Comparison of ENCODE assay signal across 22 cellular contexts in genomic region chr14:54562334-54562733, GRCh38. TPM values are rescaled to one million over a fixed set of nuclear protein-coding genes. Genes with fewer than 3 reads are reported as not detected.
DNase-seq lines count a peak whose midpoint lies in the region; ATAC-seq, FAIRE-seq and TF ChIP-seq lines count a peak whose summit lies in the region.
"Had no signal": no experiment of that assay in that cellular context is flagged by ENCODE, and none has a peak within 500 bp of the region (broad histone marks: within the 10 kb centered on the region; RNA-seq: fewer than 3 reads in every experiment).

No MANE protein-coding gene starts in this region.

- H3K79me2 ChIP-seq in K562 (ENCODE audit: control insufficient read depth, insufficient read depth, low read length): peaks cover 3% of the 10 kb centered on the region; the same call in 1 of the 3 replicates
- peaks cover 4% of the 10 kb centered on the region for H3K79me2 ChIP-seq in osteoblast (ENCODE audit: insufficient read depth, low read length)
- H3K79me2 ChIP-seq in neural progenitor cell (ENCODE audit: low read depth): no peaks in the 10 kb centered on the region

- no peaks in the 10 kb centered on the region for H3K9me1 ChIP-seq in K562 (ENCODE audit: control insufficient read depth, insufficient read depth, low read length)

- H3K27me3 ChIP-seq in K562 (ENCODE audit: control insufficient read depth in 2 of 2, insufficient read depth in 2 of 2, low read length in 2 of 2): no peaks in the 10 kb centered on the region
- no peaks in the 10 kb centered on the region for H3K27me3 ChIP-seq in osteoblast (ENCODE audit: insufficient read depth, low read length)
- H3K27me3 ChIP-seq in neural progenitor cell: peaks cover 39% of the 10 kb centered on the region
- H3K27me3 ChIP-seq: right atrium auricular region, suprapubic skin had no signal

- H3K9me3 Mint-ChIP-seq in nephron progenitor cell (no peaks in the 10 kb centered on the region), natural killer cell (no peaks in the 10 kb centered on the region), neural progenitor cell (no peaks in the 10 kb centered on the region)
- H3K9me3 Mint-ChIP-seq: activated naive CD4-positive, alpha-beta T cell treated with anti-CD3 and anti-CD28 coated beads, Interleukin-2, amount 10 ng/mL, durations not matched to agents 7 days and 5 days; endodermal cell had no signal

- WGBS in K562 (ENCODE audit: insufficient coverage, low coverage, missing lambda C conversion rate): 15% methylated on average over 5 of the region's 5 CpGs

- H3K27me3 Mint-ChIP-seq in nephron progenitor cell (ENCODE audit: low read depth, poor library complexity): peaks cover 40% of the 10 kb centered on the region
- H3K27me3 Mint-ChIP-seq in natural killer cell (ENCODE audit: low read depth in 2 of 2): peaks cover 14 to 30% of the 10 kb centered on the region in 2 donors
- H3K27me3 Mint-ChIP-seq in neural progenitor cell (ENCODE audit: insufficient read depth, low read depth): peaks cover 9% of the 10 kb centered on the region

- no peaks in the 10 kb centered on the region for H3K36me3 Mint-ChIP-seq in nephron progenitor cell (ENCODE audit: low read depth)
- no peaks in the 10 kb centered on the region for H3K36me3 Mint-ChIP-seq in natural killer cell
- no peaks in the 10 kb centered on the region for H3K36me3 Mint-ChIP-seq in neural progenitor cell
- H3K36me3 Mint-ChIP-seq: activated naive CD4-positive, alpha-beta T cell treated with anti-CD3 and anti-CD28 coated beads, Interleukin-2, amount 10 ng/mL, durations not matched to agents 7 days and 5 days had no signal

- no peak overlapping the region for H3K4me3 ChIP-seq in K562
- no peak overlapping the region for H3K4me3 ChIP-seq in osteoblast (ENCODE audit: insufficient read depth, low read length)
- H3K4me3 ChIP-seq in neural progenitor cell: no peak overlapping the region
- H3K4me3 ChIP-seq: lower lobe of right lung, right atrium auricular region, suprapubic skin had no signal

- H4K20me1 ChIP-seq in K562 (replicated peaks; ENCODE audit: control insufficient read depth, insufficient read depth, low read length) (no peaks in the 10 kb centered on the region), osteoblast (ENCODE audit: insufficient read depth, low read length) (no peaks in the 10 kb centered on the region), neural progenitor cell (ENCODE audit: low read depth) (peaks cover 7% of the 10 kb centered on the region)

- no peak for TF ChIP-seq RAD21 in K562 (CRISPR knock-in tag; conservative IDR thresholded peaks at IDR 0.05 in 1 of 2, IDR thresholded peaks at IDR 0.05 in 1 of 2)

- no peak for ATAC-seq in K562
- ATAC-seq in natural killer cell: no peak
- ATAC-seq: lower lobe of right lung had no signal

- H3K4me2 ChIP-seq in K562 (ENCODE audit: insufficient read depth, low read length): no peak overlapping the region
- peak overlapping the region; percentile 59 for H3K4me2 ChIP-seq in osteoblast (ENCODE audit: insufficient read depth, low read length)
- no peak overlapping the region for H3K4me2 ChIP-seq in neural progenitor cell

- H3K9ac ChIP-seq in K562 (ENCODE audit: insufficient read depth in 1 of 2, low read depth in 2 of 2, low read length in 2 of 2) (no peak overlapping the region), neural progenitor cell (no peak overlapping the region)

- H3K9me3 ChIP-seq in K562 (replicated peaks; ENCODE audit: control insufficient read depth, insufficient read depth, low read depth, low read length) (no peaks in the 10 kb centered on the region), osteoblast (ENCODE audit: low read depth, low read length) (no peaks in the 10 kb centered on the region), neural progenitor cell (ENCODE audit: low read depth) (no peaks in the 10 kb centered on the region)
- H3K9me3 ChIP-seq: lower lobe of right lung, right atrium auricular region, suprapubic skin had no signal

- no TSS peak for BruUV-seq in K562 (replicated peaks; lab: Mats Ljungman, UMichigan)

- H3F3A ChIP-seq in neural progenitor cell (ENCODE audit: low read depth): peaks cover 17% of the 10 kb centered on the region

- H3K27ac Mint-ChIP-seq in nephron progenitor cell: no peak overlapping the region
- H3K27ac Mint-ChIP-seq in natural killer cell: no peak overlapping the region
- H3K27ac Mint-ChIP-seq in neural progenitor cell: no peak overlapping the region
- H3K27ac Mint-ChIP-seq: activated naive CD4-positive, alpha-beta T cell treated with anti-CD3 and anti-CD28 coated beads, Interleukin-2, amount 10 ng/mL, durations not matched to agents 7 days and 5 days; endodermal cell had no signal

- H3K27ac ChIP-seq in K562 (ENCODE audit: extremely low read depth, low read depth, low read length): no peak overlapping the region
- H3K27ac ChIP-seq in osteoblast (ENCODE audit: low read depth, low read length): peak overlapping the region; percentile 42
- no peak overlapping the region for H3K27ac ChIP-seq in neural progenitor cell
- H3K27ac ChIP-seq: lower lobe of right lung, right atrium auricular region, suprapubic skin had no signal

- H2AFZ ChIP-seq in K562 (ENCODE audit: low read depth, low read length) (0 out of 2 replicates have a peak overlapping the region, but pooled peaks have one; percentile 44), osteoblast (ENCODE audit: low read length) (no peak overlapping the region), neural progenitor cell (replicated peaks) (no peak overlapping the region)

- intact Hi-C loops in K562 (cut with micrococcal nuclease) (no loop called here), natural killer cell (cut with micrococcal nuclease) (loop anchor here (10.0 kb wide), 1 partner anchor 342 kb away; the partner anchor contains the start of gene GCH1)

- CTCF ChIA-PET in K562 (lab: Yijun Ruan, JAX; ENCODE audit: low intra/inter-chr PET ratio): no interaction called here

- FAIRE-seq in K562 (lab: Jason Lieb, UNC): no peak
- FAIRE-seq: colon had no signal

- H3K4me1 Mint-ChIP-seq in nephron progenitor cell (peaks cover 11% of the 10 kb centered on the region), natural killer cell (peaks cover 12 to 23% of the 10 kb centered on the region in 2 donors), neural progenitor cell (peaks cover 4% of the 10 kb centered on the region)

- in situ Hi-C loops in K562 (cut with MboI): no loop called here

- POLR2A ChIA-PET in K562 (lab: Yijun Ruan, JAX): interaction anchor here (0.7 kb wide), 1 partner anchor 129 kb away, joined by 3 read pairs; no protein-coding TSS in a partner anchor

- no peak overlapping the region for H3K4me3 Mint-ChIP-seq in nephron progenitor cell
- no peak overlapping the region for H3K4me3 Mint-ChIP-seq in natural killer cell
- no peak overlapping the region for H3K4me3 Mint-ChIP-seq in neural progenitor cell
- H3K4me3 Mint-ChIP-seq: activated naive CD4-positive, alpha-beta T cell treated with anti-CD3 and anti-CD28 coated beads, Interleukin-2, amount 10 ng/mL, durations not matched to agents 7 days and 5 days; endodermal cell had no signal

- no peak for TF ChIP-seq POLR2A in K562 (conservative IDR thresholded peaks at IDR 0.05)

- H3K4me1 ChIP-seq in K562 (replicated peaks in 1 of 2; ENCODE audit: control insufficient read depth in 2 of 2, insufficient read depth in 2 of 2, low read length in 2 of 2): peaks cover 3 to 25% of the 10 kb centered on the region in 2 experiments; a peak in 4 of 5 replicates
- H3K4me1 ChIP-seq in osteoblast (ENCODE audit: insufficient read depth, low read length): peaks cover 24% of the 10 kb centered on the region
- H3K4me1 ChIP-seq in neural progenitor cell: peaks cover 10% of the 10 kb centered on the region

- no peaks in the 10 kb centered on the region for H3K36me3 ChIP-seq in K562 (ENCODE audit: control insufficient read depth, insufficient read depth, low read length)
- no peaks in the 10 kb centered on the region for H3K36me3 ChIP-seq in osteoblast (ENCODE audit: insufficient read depth, low read length)
- H3K36me3 ChIP-seq in neural progenitor cell: no peaks in the 10 kb centered on the region
- H3K36me3 ChIP-seq: lower lobe of right lung, right atrium auricular region, suprapubic skin had no signal

- TF ChIP-seq CTCF in K562 (IDR thresholded peaks at IDR 0.05 in 2 of 3, conservative IDR thresholded peaks at IDR 0.05 in 1 of 3; ENCODE audit: insufficient read depth in 2 of 3, low read depth in 1 of 3, low read length in 3 of 3) (no peak), osteoblast (IDR thresholded peaks at IDR 0.05; ENCODE audit: extremely low read depth, low read depth, low read length) (no peak), nephron progenitor cell (IDR thresholded peaks at IDR 0.05) (no peak), natural killer cell (IDR thresholded peaks at IDR 0.05) (no peak), neural progenitor cell (IDR thresholded peaks at IDR 0.05) (no peak)

- DNase-seq in NCI-H748 (lab: John Stamatoyannopoulos, UW; ENCODE audit: unreplicated experiment): peak; percentile 28
- DNase-seq in NCI-H748 treated with DMSO at 0.1 percent for 48 hours (lab: John Stamatoyannopoulos, UW): no peak
- peak; percentile 47 for DNase-seq in NCI-H187 treated with DMSO at 0.1 percent for 48 hours (lab: John Stamatoyannopoulos, UW)
- DNase-seq in K562 (ENCODE audit: extremely low read depth in 1 of 4, low spot score in 3 of 4): peak in 1 of 4 experiments; percentile 8
- peak; percentile 69 for DNase-seq in osteoblast (ENCODE audit: insufficient read length, low spot score, missing footprints)
- DNase-seq in nephron progenitor cell: no peak
- no peak for DNase-seq in natural killer cell
- DNase-seq in neural progenitor cell (ENCODE audit: low spot score): no peak
- DNase-seq: activated naive CD4-positive, alpha-beta T cell treated with anti-CD3 and anti-CD28 coated beads, Interleukin-2, amount 10 ng/mL, durations not matched to agents 7 days and 5 days; activated T-cell treated with anti-CD3 and anti-CD28 coated beads, Interleukin-2, amount 50 U/mL, for 48 hours; C1 segment of cervical spinal cord; endodermal cell; GDM1; head of caudate nucleus; KG1; lower lobe of right lung; NCI-H2029 treated with DMSO at 0.1 percent for 48 hours; NCI-H510A; stimulated activated CD4-positive, alpha-beta T cell treated with anti-CD3 and anti-CD28 coated beads, Interleukin-15, amount 100 ng/mL, for 24 hours had no signal

- TF ChIP-seq EP300 in K562 (IDR thresholded peaks at IDR 0.05; ENCODE audit: low read length): no peak

RNA-seq across cellular contexts. Expression of gene SAMD4A, which starts 4.6 kb away (rescaled TPM):
- 45.6 and 45.9 TPM in 2 replicates for total RNA-seq in K562 (2011; cell fraction: chromatin; rRNA removed; ENCODE audit: low replicate concordance)
- total RNA-seq in K562 (2011; cell fraction: nucleolus; rRNA removed): 19.3 and 20.0 TPM in 2 replicates
- total RNA-seq in K562 (2011; cell fraction: nucleoplasm; rRNA removed): 26.3 and 45.6 TPM in 2 replicates
- 3.2 and 3.8 TPM in 2 replicates for total RNA-seq in K562 (2014; rRNA removed)
- 4.1 and 4.6 TPM in 2 replicates for total RNA-seq in K562 (2014; rRNA removed; fragmentation: Illumina TruSeq; extraction: Trizol)
- 3.3 and 4.0 TPM in 2 replicates for total RNA-seq in K562 (2015; rRNA removed; fragmentation: Illumina TruSeq; extraction: Trizol)
- total RNA-seq in K562 (2021): 6.8 TPM in 2 replicates
- 3.4 and 3.9 TPM in 2 replicates for polyA plus RNA-seq in K562 (2011; rRNA removed)
- 3.2 and 3.5 TPM in 2 replicates for polyA plus RNA-seq in K562 (2011; cell fraction: cytosol; rRNA removed)
- polyA plus RNA-seq in K562 (2011; cell fraction: nucleus; rRNA removed): 15.6 and 27.5 TPM in 2 replicates
- 6.0 and 6.1 TPM in 2 replicates for polyA plus RNA-seq in K562 (2012)
- 4.1 and 4.6 TPM in 2 replicates for polyA plus RNA-seq in K562 (2014; fragmentation: Illumina TruSeq; extraction: Trizol)
- 1 to 10 TPM in 1 of 2 experiments, under 1 TPM in 1; 0.66 to 1.9 TPM for polyA plus RNA-seq in K562 (2014; fragmentation: Nextera tagmentation; extraction: Ambion mirVana)
- 3.0 and 3.5 TPM in 2 replicates for polyA plus RNA-seq in K562 (2014; rRNA removed)
- polyA minus RNA-seq in K562 (2011; rRNA and poly(A)+ RNA removed): 14.9 and 15.7 TPM in 2 replicates
- polyA minus RNA-seq in K562 (2011; cell fraction: cytosol; rRNA and poly(A)+ RNA removed): 6.8 and 10.1 TPM in 2 replicates
- polyA minus RNA-seq in K562 (2011; cell fraction: nucleus; rRNA and poly(A)+ RNA removed): 20.5 and 27.5 TPM in 2 replicates
- 26.1 and 28.3 TPM in 2 replicates for total RNA-seq in osteoblast
- 1 to 10 TPM in 2 of 3 donors, under 1 TPM in 1; 0.70 to 1.6 (median 1.4) TPM for total RNA-seq in natural killer cell
- total RNA-seq in neural progenitor cell (ENCODE audit: low replicate concordance): 4.3 and 4.6 TPM in 2 replicates

RNA-seq across cellular contexts. Expression of gene CGRRF1, which starts 52.6 kb away (rescaled TPM):
- total RNA-seq in K562 (2011; cell fraction: chromatin; rRNA removed; ENCODE audit: low replicate concordance): 3.1 and 7.7 TPM in 2 replicates
- total RNA-seq in K562 (2011; cell fraction: nucleolus; rRNA removed): 2.0 and 3.3 TPM in 2 replicates
- total RNA-seq in K562 (2011; cell fraction: nucleoplasm; rRNA removed): 4.2 and 7.3 TPM in 2 replicates
- total RNA-seq in K562 (2014; rRNA removed) (1.9 and 3.0 TPM in 2 replicates), K562 (2014; rRNA removed; fragmentation: Illumina TruSeq; extraction: Trizol) (4.7 and 4.8 TPM in 2 replicates), K562 (2015; rRNA removed; fragmentation: Illumina TruSeq; extraction: Trizol) (3.3 and 3.7 TPM in 2 replicates), K562 (2021) (4.6 and 7.6 TPM in 2 replicates), osteoblast (15.9 and 17.4 TPM in 2 replicates), natural killer cell (10 to 100 TPM; 25.4 to 30.1 (median 26.7) TPM), neural progenitor cell (ENCODE audit: low replicate concordance) (29.6 and 36.1 TPM in 2 replicates)
- polyA plus RNA-seq in K562 (2011; rRNA removed) (4.3 and 7.1 TPM in 2 replicates), K562 (2014; fragmentation: Illumina TruSeq; extraction: Trizol) (2.4 and 3.5 TPM in 2 replicates), K562 (2014; fragmentation: Nextera tagmentation; extraction: Ambion mirVana) (10 to 100 TPM; 13.5 to 15.8 TPM), K562 (2014; rRNA removed) (2.3 and 2.8 TPM in 2 replicates)
- polyA plus RNA-seq in K562 (2011; cell fraction: cytosol; rRNA removed): 0.64 and 1.1 TPM in 2 replicates
- 1.6 and 2.0 TPM in 2 replicates for polyA plus RNA-seq in K562 (2011; cell fraction: nucleus; rRNA removed)
- 6.2 and 6.8 TPM in 2 replicates for polyA plus RNA-seq in K562 (2012)
- 2.2 and 5.4 TPM in 2 replicates for polyA minus RNA-seq in K562 (2011; rRNA and poly(A)+ RNA removed)
- polyA minus RNA-seq in K562 (2011; cell fraction: cytosol; rRNA and poly(A)+ RNA removed): 1.2 TPM in 1 of 2 replicates, not detected in the other
- polyA minus RNA-seq in K562 (2011; cell fraction: nucleus; rRNA and poly(A)+ RNA removed): 1.3 and 1.6 TPM in 2 replicates

Comparison
In these comparisons a context has a peak if more than half of its experiments do, and no peak if none do; other contexts are left out.
1. DNase-seq: peak in NCI-H748 (single experiment), NCI-H187 treated with DMSO at 0.1 percent for 48 hours (single experiment) and osteoblast (single experiment); none in NCI-H748 treated with DMSO at 0.1 percent for 48 hours (single experiment), nephron progenitor cell (single experiment), natural killer cell (single experiment) and neural progenitor cell (single experiment).